ENCODE assay signal across 1 cellular context in the genomic region with DNA sequence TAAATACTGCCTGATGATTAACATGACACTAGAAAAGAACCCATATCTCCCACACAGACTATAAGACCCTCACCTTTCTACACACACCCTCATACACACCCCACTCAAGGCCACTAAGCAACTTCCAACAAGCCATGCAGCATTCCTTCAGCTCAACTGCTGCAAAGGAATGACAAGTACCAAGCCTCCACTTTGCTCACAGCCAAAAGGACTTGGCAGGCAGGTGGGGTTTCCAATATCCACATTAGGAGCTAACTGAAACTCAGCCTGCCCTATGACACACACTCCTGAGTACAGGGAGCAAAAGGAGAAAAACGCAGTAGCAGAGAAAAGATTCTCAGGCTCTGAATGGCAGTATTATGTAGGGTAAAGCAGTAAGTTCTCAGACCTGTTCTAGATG.
TF ChIP-seq lines count a peak whose summit lies in the region.

No MANE protein-coding gene starts in this region.

TF ChIP-seq in HepG2, 621 proteins besides CTCF, POLR2A, EP300 and RAD21 (continued from another document):
- TF ChIP-seq, protein P1, sequence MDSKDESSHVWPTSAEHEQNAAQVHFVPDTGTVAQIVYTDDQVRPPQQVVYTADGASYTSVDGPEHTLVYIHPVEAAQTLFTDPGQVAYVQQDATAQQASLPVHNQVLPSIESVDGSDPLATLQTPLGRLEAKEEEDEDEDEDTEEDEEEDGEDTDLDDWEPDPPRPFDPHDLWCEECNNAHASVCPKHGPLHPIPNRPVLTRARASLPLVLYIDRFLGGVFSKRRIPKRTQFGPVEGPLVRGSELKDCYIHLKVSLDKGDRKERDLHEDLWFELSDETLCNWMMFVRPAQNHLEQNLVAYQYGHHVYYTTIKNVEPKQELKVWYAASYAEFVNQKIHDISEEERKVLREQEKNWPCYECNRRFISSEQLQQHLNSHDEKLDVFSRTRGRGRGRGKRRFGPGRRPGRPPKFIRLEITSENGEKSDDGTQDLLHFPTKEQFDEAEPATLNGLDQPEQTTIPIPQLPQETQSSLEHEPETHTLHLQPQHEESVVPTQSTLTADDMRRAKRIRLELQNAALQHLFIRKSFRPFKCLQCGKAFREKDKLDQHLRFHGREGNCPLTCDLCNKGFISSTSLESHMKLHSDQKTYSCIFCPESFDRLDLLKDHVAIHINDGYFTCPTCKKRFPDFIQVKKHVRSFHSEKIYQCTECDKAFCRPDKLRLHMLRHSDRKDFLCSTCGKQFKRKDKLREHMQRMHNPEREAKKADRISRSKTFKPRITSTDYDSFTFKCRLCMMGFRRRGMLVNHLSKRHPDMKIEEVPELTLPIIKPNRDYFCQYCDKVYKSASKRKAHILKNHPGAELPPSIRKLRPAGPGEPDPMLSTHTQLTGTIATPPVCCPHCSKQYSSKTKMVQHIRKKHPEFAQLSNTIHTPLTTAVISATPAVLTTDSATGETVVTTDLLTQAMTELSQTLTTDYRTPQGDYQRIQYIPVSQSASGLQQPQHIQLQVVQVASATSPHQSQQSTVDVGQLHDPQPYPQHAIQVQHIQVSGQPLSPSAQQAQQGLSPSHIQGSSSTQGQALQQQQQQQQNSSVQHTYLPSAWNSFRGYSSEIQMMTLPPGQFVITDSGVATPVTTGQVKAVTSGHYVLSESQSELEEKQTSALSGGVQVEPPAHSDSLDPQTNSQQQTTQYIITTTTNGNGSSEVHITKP (CRISPR knock-in tag; IDR thresholded peaks at IDR 0.05; ENCODE audit: low read depth), result no peak
- TF ChIP-seq, protein P2, sequence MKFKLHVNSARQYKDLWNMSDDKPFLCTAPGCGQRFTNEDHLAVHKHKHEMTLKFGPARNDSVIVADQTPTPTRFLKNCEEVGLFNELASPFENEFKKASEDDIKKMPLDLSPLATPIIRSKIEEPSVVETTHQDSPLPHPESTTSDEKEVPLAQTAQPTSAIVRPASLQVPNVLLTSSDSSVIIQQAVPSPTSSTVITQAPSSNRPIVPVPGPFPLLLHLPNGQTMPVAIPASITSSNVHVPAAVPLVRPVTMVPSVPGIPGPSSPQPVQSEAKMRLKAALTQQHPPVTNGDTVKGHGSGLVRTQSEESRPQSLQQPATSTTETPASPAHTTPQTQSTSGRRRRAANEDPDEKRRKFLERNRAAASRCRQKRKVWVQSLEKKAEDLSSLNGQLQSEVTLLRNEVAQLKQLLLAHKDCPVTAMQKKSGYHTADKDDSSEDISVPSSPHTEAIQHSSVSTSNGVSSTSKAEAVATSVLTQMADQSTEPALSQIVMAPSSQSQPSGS (CRISPR knock-in tag; IDR thresholded peaks at IDR 0.05), result no peak
- TF ChIP-seq ZNF256 (CRISPR knock-in tag; conservative IDR thresholded peaks at IDR 0.05), result no peak
- TF ChIP-seq DMAP1 (CRISPR knock-in tag; IDR thresholded peaks at IDR 0.05), result no peak
- TF ChIP-seq, protein P3, sequence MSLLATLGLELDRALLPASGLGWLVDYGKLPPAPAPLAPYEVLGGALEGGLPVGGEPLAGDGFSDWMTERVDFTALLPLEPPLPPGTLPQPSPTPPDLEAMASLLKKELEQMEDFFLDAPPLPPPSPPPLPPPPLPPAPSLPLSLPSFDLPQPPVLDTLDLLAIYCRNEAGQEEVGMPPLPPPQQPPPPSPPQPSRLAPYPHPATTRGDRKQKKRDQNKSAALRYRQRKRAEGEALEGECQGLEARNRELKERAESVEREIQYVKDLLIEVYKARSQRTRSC (CRISPR knock-in tag; IDR thresholded peaks at IDR 0.05; ENCODE audit: low read depth), result no peak
- TF ChIP-seq RORA (CRISPR knock-in tag; IDR thresholded peaks at IDR 0.05), result no peak
